11 cellular contexts compared by ENCODE assay signal in the genomic region with DNA sequence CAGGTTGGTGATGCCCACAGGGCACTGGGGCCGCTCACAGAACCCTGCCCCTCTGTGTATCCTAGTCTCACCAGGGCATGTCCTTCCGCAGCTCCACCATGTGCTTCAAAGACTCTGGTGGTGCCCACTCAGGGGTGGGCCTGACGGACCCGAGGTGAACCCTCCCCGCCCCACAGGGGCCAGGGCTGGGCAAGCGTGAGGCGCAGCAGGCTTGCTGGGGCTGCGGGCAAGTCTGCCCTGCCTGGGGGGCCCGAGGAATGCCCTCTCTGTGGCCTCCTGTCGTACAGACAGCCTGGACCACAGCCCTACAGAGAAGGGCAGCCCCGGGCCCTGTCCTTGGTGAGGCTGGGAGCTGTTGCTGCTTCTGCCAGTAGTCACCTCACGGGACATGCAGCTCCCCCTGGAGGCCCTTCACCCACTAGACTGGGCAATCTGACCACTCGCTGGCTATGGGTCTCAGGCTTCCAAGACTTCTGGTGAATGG. TPM values are rescaled to one million over a fixed set of nuclear protein-coding genes. Genes with fewer than 3 reads are reported as not detected.
DNase-seq lines count a peak whose midpoint lies in the region; ATAC-seq and TF ChIP-seq lines count a peak whose summit lies in the region.
"Had no signal": no experiment of that assay in that cellular context is flagged by ENCODE, and none has a peak within 500 bp of the region (broad histone marks: within the 10 kb centered on the region; RNA-seq: fewer than 3 reads in every experiment).

No MANE protein-coding gene starts in this region.

- H3K27me3 ChIP-seq in GM23338 (ENCODE audit: insufficient read depth) = no peaks in the 10 kb centered on the region
- no peaks in the 10 kb centered on the region for H3K27me3 ChIP-seq in fibroblast of lung (ENCODE audit: control insufficient read depth, insufficient read depth, low read length)
- no peaks in the 10 kb centered on the region for H3K27me3 ChIP-seq in osteoblast (ENCODE audit: insufficient read depth, low read length)

- H3K79me2 ChIP-seq in GM23338 (replicated peaks; ENCODE audit: insufficient read depth) = no peaks in the 10 kb centered on the region
- no peaks in the 10 kb centered on the region for H3K79me2 ChIP-seq in fibroblast of lung (ENCODE audit: control insufficient read depth, insufficient read depth, low read length)
- no peaks in the 10 kb centered on the region for H3K79me2 ChIP-seq in osteoblast (ENCODE audit: insufficient read depth, low read length)

- H2AFZ ChIP-seq in GM23338 = no peak overlapping the region
- no peak overlapping the region for H2AFZ ChIP-seq in fibroblast of lung (ENCODE audit: low read length)
- no peak overlapping the region for H2AFZ ChIP-seq in osteoblast (ENCODE audit: low read length)

- no peaks in the 10 kb centered on the region for H3K36me3 ChIP-seq in GM23338 (ENCODE audit: insufficient read depth)
- no peaks in the 10 kb centered on the region for H3K36me3 ChIP-seq in fibroblast of lung (ENCODE audit: control insufficient read depth, insufficient read depth, low read length)
- H3K36me3 ChIP-seq in osteoblast (ENCODE audit: insufficient read depth, low read length) = no peaks in the 10 kb centered on the region

- H3K36me3 Mint-ChIP-seq in GM23338 (ENCODE audit: low read depth) = peaks cover 3% of the 10 kb centered on the region; the same call in 1 of the 3 replicates
- H3K36me3 Mint-ChIP-seq in activated T-cell treated with anti-CD3 and anti-CD28 coated beads, Interleukin-2, amount 50 U/mL, for 24 hours (ENCODE audit: low read depth) = peaks cover 34% of the 10 kb centered on the region

- H3K27ac Mint-ChIP-seq in GM23338 = no peak overlapping the region
- H3K27ac Mint-ChIP-seq in activated T-cell treated with anti-CD3 and anti-CD28 coated beads, Interleukin-2, amount 50 U/mL, for 24 hours = no peak overlapping the region

- H3K9me3 Mint-ChIP-seq in GM23338 = no peaks in the 10 kb centered on the region; the same call in 2 of the 3 replicates
- H3K9me3 Mint-ChIP-seq in activated T-cell treated with anti-CD3 and anti-CD28 coated beads, Interleukin-2, amount 50 U/mL, for 24 hours = no peaks in the 10 kb centered on the region

- no peaks in the 10 kb centered on the region for H3F3A ChIP-seq in GM23338 (replicated peaks; ENCODE audit: low read depth)

- DNase-seq in GM23338 (ENCODE audit: low spot score) (peak; percentile 63), RKO (ENCODE audit: low spot score) (peak; percentile 16), fibroblast of lung (ENCODE audit: low read depth in 2 of 2) (peak in 1 of 2 donors; percentile 44), osteoblast (ENCODE audit: insufficient read length, low spot score, missing footprints) (peak; percentile 90), NCI-H345 treated with DMSO at 0.1 percent for 48 hours (lab: John Stamatoyannopoulos, UW; ENCODE audit: unreplicated experiment) (no peak), glomerular visceral epithelial cell (ENCODE audit: extremely low spot score) (no peak)
- DNase-seq in stimulated activated CD4-positive, alpha-beta T cell treated with anti-CD3 and anti-CD28 coated beads, Interleukin-15, amount 100 ng/mL, for 24 hours = no peak
- DNase-seq in activated T-cell treated with anti-CD3 and anti-CD28 coated beads, Interleukin-2, amount 50 U/mL, for 24 hours = no peak
- DNase-seq: NCI-H1436 treated with DMSO at 0.1 percent for 48 hours; SHP77 treated with DMSO at 0.1 percent for 48 hours; stimulated activated CD8-positive, alpha-beta memory T cell treated with anti-CD3 and anti-CD28 coated beads, Interleukin-4, amount 100 ng/mL, for 48 hours had no signal

- H3K9ac ChIP-seq in fibroblast of lung (ENCODE audit: insufficient read depth, low read length) = no peak overlapping the region

- no peaks in the 10 kb centered on the region for H3K9me3 ChIP-seq in fibroblast of lung (ENCODE audit: control insufficient read depth, insufficient read depth, low read depth, low read length)
- H3K9me3 ChIP-seq in osteoblast (ENCODE audit: low read depth, low read length) = no peaks in the 10 kb centered on the region

- no peaks in the 10 kb centered on the region for H3K9me2 ChIP-seq in GM23338 (ENCODE audit: insufficient read depth)

- H3K4me2 ChIP-seq in GM23338 = no peak overlapping the region
- no peak overlapping the region for H3K4me2 ChIP-seq in fibroblast of lung (ENCODE audit: extremely low read depth, insufficient read depth, low read length)
- no peak overlapping the region for H3K4me2 ChIP-seq in osteoblast (ENCODE audit: insufficient read depth, low read length)

- peak; percentile 73 for ATAC-seq in GM23338

- TF ChIP-seq CTCF in GM23338 (conservative IDR thresholded peaks at IDR 0.05; ENCODE audit: low read depth in 2 of 2) (peak; percentile 38 to 63; a peak in 3 of 4 replicates), fibroblast of lung (conservative IDR thresholded peaks at IDR 0.05 in 1 of 2, IDR thresholded peaks at IDR 0.05 in 1 of 2; ENCODE audit: low read depth in 1 of 2, low read length in 2 of 2) (peak; percentile 18 to 30), osteoblast (IDR thresholded peaks at IDR 0.05; ENCODE audit: extremely low read depth, low read depth, low read length) (peak; percentile 40)

- peaks cover 8% of the 10 kb centered on the region for H3K4me1 Mint-ChIP-seq in GM23338
- H3K4me1 Mint-ChIP-seq in activated T-cell treated with anti-CD3 and anti-CD28 coated beads, Interleukin-2, amount 50 U/mL, for 24 hours (ENCODE audit: low read depth) = no peaks in the 10 kb centered on the region

- H3K4me3 ChIP-seq in GM23338 (no peak overlapping the region), fibroblast of lung (replicated peaks in 1 of 4; ENCODE audit: control extremely low read depth in 1 of 4, insufficient read depth in 1 of 4, low read depth in 3 of 4, low read length in 4 of 4) (no peak overlapping the region), osteoblast (ENCODE audit: insufficient read depth, low read length) (no peak overlapping the region)

- no peak overlapping the region for H3K4me3 Mint-ChIP-seq in GM23338
- no peak overlapping the region for H3K4me3 Mint-ChIP-seq in activated T-cell treated with anti-CD3 and anti-CD28 coated beads, Interleukin-2, amount 50 U/mL, for 24 hours

- no peaks in the 10 kb centered on the region for H3K4me1 ChIP-seq in GM23338 (ENCODE audit: insufficient read depth)
- peaks cover 5% of the 10 kb centered on the region for H3K4me1 ChIP-seq in fibroblast of lung (ENCODE audit: control insufficient read depth, extremely low read depth, insufficient read depth, low read length)
- peaks cover 9% of the 10 kb centered on the region for H3K4me1 ChIP-seq in osteoblast (ENCODE audit: insufficient read depth, low read length)

- peaks cover 13% of the 10 kb centered on the region for H3K27me3 Mint-ChIP-seq in GM23338 (ENCODE audit: insufficient read depth, low read depth, poor library complexity)
- no peaks in the 10 kb centered on the region for H3K27me3 Mint-ChIP-seq in activated T-cell treated with anti-CD3 and anti-CD28 coated beads, Interleukin-2, amount 50 U/mL, for 24 hours

- H3K27ac ChIP-seq in GM23338 (ENCODE audit: low read depth) (no peak overlapping the region), fibroblast of lung (ENCODE audit: insufficient read depth, low read length) (no peak overlapping the region), osteoblast (ENCODE audit: low read depth, low read length) (no peak overlapping the region)

- H4K20me1 ChIP-seq in GM23338 (replicated peaks; ENCODE audit: insufficient read depth) = no peaks in the 10 kb centered on the region
- H4K20me1 ChIP-seq in fibroblast of lung (ENCODE audit: control insufficient read depth, extremely low read depth, insufficient read depth, low read length) = no peaks in the 10 kb centered on the region
- peaks cover 2% of the 10 kb centered on the region for H4K20me1 ChIP-seq in osteoblast (ENCODE audit: insufficient read depth, low read length)

TF ChIP-seq in GM23338, 12 proteins besides CTCF, POLR2A, EP300 and RAD21 (continues in another document):
- no peak for TF ChIP-seq EZH2phosphoT487 (IDR thresholded peaks at IDR 0.05; ENCODE audit: unreplicated experiment)
- TF ChIP-seq STAT1 (IDR thresholded peaks at IDR 0.05; ENCODE audit: unreplicated experiment) = no peak
- no peak for TF ChIP-seq EZH2 (IDR thresholded peaks at IDR 0.05; ENCODE audit: low read depth, unreplicated experiment)
- no peak for TF ChIP-seq ZNF331 (CRISPR knock-in tag; IDR thresholded peaks at IDR 0.05; ENCODE audit: low read depth)

RNA-seq across cellular contexts. Expression of a gene that starts 40.2 kb away (rescaled TPM):
- 0.23 and 0.66 TPM in 2 replicates for total RNA-seq in GM23338 (2014; rRNA removed; shearing (Covaris generic))
- polyA plus RNA-seq in GM23338 (2016; fragmentation: Nextera tagmentation; extraction: Ambion mirVana) (0.19 TPM in 2 replicates), fibroblast of lung (not detected in 2 replicates)
- total RNA-seq in fibroblast of lung (not detected in 2 replicates), osteoblast (under 0.01 TPM in 1 of 2 replicates, not detected in the other)
- not detected in 2 replicates for polyA plus RNA-seq in fibroblast of lung (2012)
- not detected in 2 replicates for polyA minus RNA-seq in fibroblast of lung (ENCODE audit: low replicate concordance)

RNA-seq across cellular contexts. Expression of a gene that starts 53.9 kb away (rescaled TPM):
- 19.2 and 27.8 TPM in 2 replicates for total RNA-seq in GM23338 (2014; rRNA removed; shearing (Covaris generic))
- polyA plus RNA-seq in GM23338 (2016; fragmentation: Nextera tagmentation; extraction: Ambion mirVana) (15.2 and 17.4 TPM in 2 replicates), fibroblast of lung (1.4 and 2.1 TPM in 2 replicates)
- total RNA-seq in fibroblast of lung (6.4 and 7.8 TPM in 2 replicates), osteoblast (4.0 and 5.6 TPM in 2 replicates)
- polyA plus RNA-seq in fibroblast of lung (2012) = 4.0 and 6.5 TPM in 2 replicates
- polyA minus RNA-seq in fibroblast of lung (ENCODE audit: low replicate concordance) = 0.71 and 1.3 TPM in 2 replicates

RNA-seq across cellular contexts. Expression of a gene that starts 53.9 kb away (rescaled TPM):
- 17.4 and 19.2 TPM in 2 replicates for total RNA-seq in GM23338 (2014; rRNA removed; shearing (Covaris generic))
- polyA plus RNA-seq in GM23338 (2016; fragmentation: Nextera tagmentation; extraction: Ambion mirVana) (7.8 and 9.4 TPM in 2 replicates), fibroblast of lung (5.6 and 6.5 TPM in 2 replicates)
- total RNA-seq in fibroblast of lung (7.3 and 7.7 TPM in 2 replicates), osteoblast (10.3 and 11.9 TPM in 2 replicates)
- polyA plus RNA-seq in fibroblast of lung (2012) = 7.5 and 8.7 TPM in 2 replicates
- 22.6 and 34.5 TPM in 2 replicates for polyA minus RNA-seq in fibroblast of lung (ENCODE audit: low replicate concordance)

Comparison
In these comparisons a context has a peak if more than half of its experiments do, and no peak if none do; other contexts are left out.
1. DNase-seq: peak in GM23338 (single experiment), RKO (single experiment) and osteoblast (single experiment); none in NCI-H345 treated with DMSO at 0.1 percent for 48 hours (single experiment), glomerular visceral epithelial cell (single experiment), stimulated activated CD4-positive, alpha-beta T cell treated with anti-CD3 and anti-CD28 coated beads, Interleukin-15, amount 100 ng/mL, for 24 hours (single experiment) and activated T-cell treated with anti-CD3 and anti-CD28 coated beads, Interleukin-2, amount 50 U/mL, for 24 hours (single experiment).
2. Peak in every context shown above with its lines, with median percentiles within 50 percentile points of each other: CTCF ChIP-seq.